In the genomic region with DNA sequence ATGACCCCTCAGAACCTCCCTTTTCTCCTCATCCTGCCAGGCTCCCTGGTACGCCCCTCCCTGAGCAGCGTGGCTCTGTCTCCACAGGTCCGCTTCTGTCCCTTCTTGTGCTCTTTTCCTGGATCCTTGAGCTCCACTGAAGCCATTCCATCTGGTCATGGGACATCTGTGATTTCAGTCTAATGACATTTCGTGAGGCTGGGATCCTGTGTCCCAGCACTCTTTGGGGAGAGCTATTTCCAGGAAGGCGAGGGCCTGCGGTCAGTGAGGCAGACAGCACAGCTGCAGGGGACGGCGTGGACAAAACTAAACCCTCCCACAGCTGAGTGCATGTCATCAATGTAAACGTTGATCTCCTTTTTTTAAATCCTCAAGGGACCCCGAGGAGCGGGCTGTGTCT, we compare ENCODE assay signal across 27 cellular contexts.
DNase-seq lines count a peak whose midpoint lies in the region; ATAC-seq and TF ChIP-seq lines count a peak whose summit lies in the region.
"Had no signal": no experiment of that assay in that cellular context is flagged by ENCODE, and none has a peak within 500 bp of the region (broad histone marks: within the 10 kb centered on the region; RNA-seq: fewer than 3 reads in every experiment).

No MANE protein-coding gene starts in this region.

- no peak overlapping the region for H3K27ac Mint-ChIP-seq in T-cell
- H3K27ac Mint-ChIP-seq: activated naive CD4-positive, alpha-beta T cell treated with anti-CD3 and anti-CD28 coated beads, Interleukin-2, amount 50 U/mL, for 72 hours; activated T-helper 1 cell treated with anti-CD3 and anti-CD28 coated beads, Interleukin-12 subunit alpha, Interleukin-12 subunit beta, Interleukin-2, Interleukin-4 antibody, amounts not matched to agents 30 ng/mL and 10 ng/mL and 1 ng/mL, durations not matched to agents 14 hours and 24 hours and 36 hours; endodermal cell had no signal

- H3K9me3 ChIP-seq in left ventricle myocardium inferior (replicated peaks) (no peaks in the 10 kb centered on the region), neuron (ENCODE audit: low read length) (no peaks in the 10 kb centered on the region), spleen (no peaks in the 10 kb centered on the region), Karpas-422 (ENCODE audit: low read length) (no peaks in the 10 kb centered on the region)
- H3K9me3 ChIP-seq: ascending aorta, vagina had no signal

- H2AFZ ChIP-seq in neuron (ENCODE audit: low read depth, low read length) (peak overlapping the region; percentile 62), Karpas-422 (ENCODE audit: low read length) (no peak overlapping the region)

- H3K27me3 ChIP-seq in left ventricle myocardium inferior (ENCODE audit: low read depth): no peaks in the 10 kb centered on the region
- H3K27me3 ChIP-seq in neuron (ENCODE audit: insufficient read depth, low read length): no peaks in the 10 kb centered on the region
- H3K27me3 ChIP-seq in spleen (replicated peaks in 1 of 7): no peaks in the 10 kb centered on the region
- no peaks in the 10 kb centered on the region for H3K27me3 ChIP-seq in Karpas-422 (ENCODE audit: low read length)
- H3K27me3 ChIP-seq: ascending aorta, vagina had no signal

- no peak for TF ChIP-seq CTCF in left ventricle myocardium inferior (IDR thresholded peaks at IDR 0.05; ENCODE audit: borderline replicate concordance)
- no peak for TF ChIP-seq CTCF in spleen (IDR thresholded peaks at IDR 0.05 in 8 of 11, conservative IDR thresholded peaks at IDR 0.05 in 3 of 11)

- H3K27ac ChIP-seq in left ventricle myocardium inferior (replicated peaks) (peak overlapping the region; percentile 60), spleen (peak overlapping the region in 6 of 8 donors; percentile 15 to 54 (median 38)), Karpas-422 (ENCODE audit: low read length) (no peak overlapping the region)
- H3K27ac ChIP-seq: ascending aorta, vagina had no signal

- H3K36me3 ChIP-seq in left ventricle myocardium inferior (no peaks in the 10 kb centered on the region), neuron (ENCODE audit: insufficient read depth, low read length) (no peaks in the 10 kb centered on the region), spleen (no peaks in the 10 kb centered on the region), Karpas-422 (ENCODE audit: insufficient read depth, low read length) (no peaks in the 10 kb centered on the region)
- H3K36me3 ChIP-seq: ascending aorta, vagina had no signal

- peaks cover 5% of the 10 kb centered on the region for H3K4me1 ChIP-seq in left ventricle myocardium inferior
- H3K4me1 ChIP-seq in neuron (ENCODE audit: insufficient read depth, low read length): peaks cover 14% of the 10 kb centered on the region
- no peaks in the 10 kb centered on the region for H3K4me1 ChIP-seq in spleen
- no peaks in the 10 kb centered on the region for H3K4me1 ChIP-seq in Karpas-422 (ENCODE audit: low read length)
- H3K4me1 ChIP-seq: vagina had no signal

- H3K9ac ChIP-seq in Karpas-422 (ENCODE audit: low read length): no peak overlapping the region

- H3K4me3 ChIP-seq in left ventricle myocardium inferior (no peak overlapping the region), neuron (ENCODE audit: low read length) (peak overlapping the region; percentile 39), spleen (no peak overlapping the region), Karpas-422 (ENCODE audit: low read length) (no peak overlapping the region)
- H3K4me3 ChIP-seq: ascending aorta, vagina had no signal

- no peak overlapping the region for H3K4me2 ChIP-seq in Karpas-422 (ENCODE audit: low read depth, low read length, poor library complexity, severe bottlenecking)

- CTCF ChIA-PET in T-cell (lab: Charles Lee): no interaction called here

- ATAC-seq in T-cell (replicated peaks in 1 of 4): no peak
- ATAC-seq: activated naive CD4-positive, alpha-beta T cell treated with anti-CD3 and anti-CD28 coated beads, Interleukin-2, amount 50 U/mL, for 72 hours had no signal

- intact Hi-C loops in left ventricle myocardium inferior (cut with micrococcal nuclease) (no loop called here), spleen (cut with DNase I; ENCODE audit: low total_unique reads) (no loop called here)

- POLR2A ChIA-PET in T-cell (lab: Charles Lee): no interaction called here

- no peaks in the 10 kb centered on the region for H3K36me3 Mint-ChIP-seq in T-cell
- H3K36me3 Mint-ChIP-seq: activated naive CD4-positive, alpha-beta T cell treated with anti-CD3 and anti-CD28 coated beads, Interleukin-2, amount 50 U/mL, for 72 hours; naive B cell had no signal

- H3K9me2 ChIP-seq in Karpas-422 (replicated peaks; ENCODE audit: insufficient read depth, low read length): no peaks in the 10 kb centered on the region

- no peaks in the 10 kb centered on the region for H3K9me3 Mint-ChIP-seq in T-cell
- H3K9me3 Mint-ChIP-seq: activated T-helper 1 cell treated with anti-CD3 and anti-CD28 coated beads, Interleukin-12 subunit alpha, Interleukin-12 subunit beta, Interleukin-2, Interleukin-4 antibody, amounts not matched to agents 30 ng/mL and 10 ng/mL and 1 ng/mL, durations not matched to agents 14 hours and 24 hours and 36 hours; endodermal cell; naive B cell had no signal

- no peaks in the 10 kb centered on the region for H3K27me3 Mint-ChIP-seq in T-cell
- H3K27me3 Mint-ChIP-seq: naive B cell had no signal

- no peaks in the 10 kb centered on the region for H3K4me1 Mint-ChIP-seq in T-cell
- H3K4me1 Mint-ChIP-seq: naive B cell had no signal

- TF ChIP-seq POLR2A in spleen (IDR thresholded peaks at IDR 0.05): no peak

- DNase-seq in SHP77 (lab: John Stamatoyannopoulos, UW): peak; percentile 5 to 7
- DNase-seq in SHP77 treated with DMSO at 0.1 percent for 48 hours (lab: John Stamatoyannopoulos, UW): no peak
- DNase-seq in left ventricle myocardium inferior: peak; percentile 38
- DNase-seq in spleen: no peak
- DNase-seq in NK-92 (lab: John Stamatoyannopoulos, UW; ENCODE audit: unreplicated experiment): no peak
- DNase-seq in T-cell: no peak
- DNase-seq in Karpas-422: no peak
- DNase-seq: 8988T; activated CD4-positive, alpha-beta T cell treated with anti-CD3 and anti-CD28 coated beads for 4 hours; AML-193; COR-L47; H7; hypothalamus; islet precursor cell; mammary epithelial cell; naive B cell; NCI-H1092 treated with DMSO at 0.1 percent for 48 hours; NCI-H2029 treated with DMSO at 0.1 percent for 48 hours; NK-92 treated with Interleukin-12 subunit alpha and Interleukin-12 subunit beta, amount 100 ng/mL, for 24 hours; posterior cingulate gyrus; SW 1271 had no signal

- no peaks in the 10 kb centered on the region for H3K79me2 ChIP-seq in Karpas-422 (ENCODE audit: low read length)

- H3K4me3 Mint-ChIP-seq in T-cell: no peak overlapping the region
- H3K4me3 Mint-ChIP-seq: activated T-helper 1 cell treated with anti-CD3 and anti-CD28 coated beads, Interleukin-12 subunit alpha, Interleukin-12 subunit beta, Interleukin-2, Interleukin-4 antibody, amounts not matched to agents 30 ng/mL and 10 ng/mL and 1 ng/mL, durations not matched to agents 14 hours and 24 hours and 36 hours; endodermal cell; naive B cell had no signal

- 61 to 80% (median 77%) methylated on average over 11 of the region's 11 CpGs for WGBS in spleen, 5 donors

- H4K20me1 ChIP-seq in Karpas-422 (ENCODE audit: insufficient read depth, low read depth, low read length): no peaks in the 10 kb centered on the region

Comparison
In these comparisons a context has a peak if more than half of its experiments do, and no peak if none do; other contexts are left out.
1. DNase-seq: peak in SHP77 (2 of 2) and left ventricle myocardium inferior (single experiment); none in SHP77 treated with DMSO at 0.1 percent for 48 hours (single experiment), spleen (single experiment), NK-92 (single experiment), T-cell (0 of 34) and Karpas-422 (single experiment).